In the genomic region with DNA sequence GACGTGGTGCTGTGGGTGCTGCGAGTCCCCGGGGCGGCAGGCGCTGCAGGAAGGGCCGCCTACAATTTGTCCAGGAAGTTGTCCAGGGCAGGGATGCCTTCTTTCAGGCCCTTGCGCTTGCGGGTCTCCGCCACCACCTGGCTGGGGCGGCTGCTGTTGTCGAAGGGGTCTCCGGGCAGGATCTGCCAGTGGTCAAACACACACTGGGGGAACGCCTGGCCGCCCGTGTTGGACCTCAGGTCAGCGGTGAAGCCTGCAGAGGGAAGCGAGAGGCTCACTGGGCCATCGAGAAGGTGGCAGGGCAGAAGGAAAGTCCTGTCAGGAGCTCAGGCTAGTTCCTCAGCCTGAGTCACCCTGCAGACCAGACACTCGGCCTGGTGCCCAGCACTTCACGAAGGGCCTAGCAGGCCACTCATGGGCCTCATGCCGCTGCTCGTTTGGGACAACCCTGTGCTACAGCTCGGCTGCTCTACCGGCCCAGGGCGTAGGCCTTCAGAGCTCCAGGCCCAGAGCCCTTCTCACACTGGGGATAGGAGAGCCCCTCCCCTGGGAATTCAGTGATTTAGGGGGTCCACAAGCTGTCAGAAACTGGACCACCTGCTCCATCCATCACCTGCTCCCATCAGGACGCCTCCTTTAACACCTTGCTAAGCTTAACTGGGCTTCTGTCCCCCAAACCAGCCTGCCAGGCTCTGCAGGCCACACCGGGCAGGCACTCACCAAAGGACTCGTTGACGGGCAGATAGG, we compare ENCODE assay signal across 1 cellular context.
TF ChIP-seq lines count a peak whose summit lies in the region.

No MANE protein-coding gene starts in this region.

TF ChIP-seq in SK-N-SH treated with all-trans-retinoic acid at 6 μM for 48 hours, 23 proteins besides CTCF, POLR2A, EP300 and RAD21 (continued from another document):
- TF ChIP-seq, protein P1, sequence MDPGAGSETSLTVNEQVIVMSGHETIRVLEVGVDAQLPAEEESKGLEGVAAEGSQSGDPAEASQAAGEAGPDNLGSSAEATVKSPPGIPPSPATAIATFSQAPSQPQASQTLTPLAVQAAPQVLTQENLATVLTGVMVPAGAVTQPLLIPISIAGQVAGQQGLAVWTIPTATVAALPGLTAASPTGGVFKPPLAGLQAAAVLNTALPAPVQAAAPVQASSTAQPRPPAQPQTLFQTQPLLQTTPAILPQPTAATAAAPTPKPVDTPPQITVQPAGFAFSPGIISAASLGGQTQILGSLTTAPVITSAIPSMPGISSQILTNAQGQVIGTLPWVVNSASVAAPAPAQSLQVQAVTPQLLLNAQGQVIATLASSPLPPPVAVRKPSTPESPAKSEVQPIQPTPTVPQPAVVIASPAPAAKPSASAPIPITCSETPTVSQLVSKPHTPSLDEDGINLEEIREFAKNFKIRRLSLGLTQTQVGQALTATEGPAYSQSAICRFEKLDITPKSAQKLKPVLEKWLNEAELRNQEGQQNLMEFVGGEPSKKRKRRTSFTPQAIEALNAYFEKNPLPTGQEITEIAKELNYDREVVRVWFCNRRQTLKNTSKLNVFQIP (CRISPR knock-in tag; IDR thresholded peaks at IDR 0.05; ENCODE audit: borderline replicate concordance, low read depth), result no peak
- TF ChIP-seq TOX (CRISPR knock-in tag; IDR thresholded peaks at IDR 0.05; ENCODE audit: borderline replicate concordance) (no peak), PPARA (CRISPR knock-in tag; IDR thresholded peaks at IDR 0.05; ENCODE audit: borderline replicate concordance) (no peak)
- TF ChIP-seq, protein P2, sequence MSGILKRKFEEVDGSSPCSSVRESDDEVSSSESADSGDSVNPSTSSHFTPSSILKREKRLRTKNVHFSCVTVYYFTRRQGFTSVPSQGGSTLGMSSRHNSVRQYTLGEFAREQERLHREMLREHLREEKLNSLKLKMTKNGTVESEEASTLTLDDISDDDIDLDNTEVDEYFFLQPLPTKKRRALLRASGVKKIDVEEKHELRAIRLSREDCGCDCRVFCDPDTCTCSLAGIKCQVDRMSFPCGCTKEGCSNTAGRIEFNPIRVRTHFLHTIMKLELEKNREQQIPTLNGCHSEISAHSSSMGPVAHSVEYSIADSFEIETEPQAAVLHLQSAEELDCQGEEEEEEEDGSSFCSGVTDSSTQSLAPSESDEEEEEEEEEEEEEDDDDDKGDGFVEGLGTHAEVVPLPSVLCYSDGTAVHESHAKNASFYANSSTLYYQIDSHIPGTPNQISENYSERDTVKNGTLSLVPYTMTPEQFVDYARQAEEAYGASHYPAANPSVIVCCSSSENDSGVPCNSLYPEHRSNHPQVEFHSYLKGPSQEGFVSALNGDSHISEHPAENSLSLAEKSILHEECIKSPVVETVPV (CRISPR knock-in tag; IDR thresholded peaks at IDR 0.05), result no peak
